1 cellular context compared by ENCODE assay signal in the genomic region with DNA sequence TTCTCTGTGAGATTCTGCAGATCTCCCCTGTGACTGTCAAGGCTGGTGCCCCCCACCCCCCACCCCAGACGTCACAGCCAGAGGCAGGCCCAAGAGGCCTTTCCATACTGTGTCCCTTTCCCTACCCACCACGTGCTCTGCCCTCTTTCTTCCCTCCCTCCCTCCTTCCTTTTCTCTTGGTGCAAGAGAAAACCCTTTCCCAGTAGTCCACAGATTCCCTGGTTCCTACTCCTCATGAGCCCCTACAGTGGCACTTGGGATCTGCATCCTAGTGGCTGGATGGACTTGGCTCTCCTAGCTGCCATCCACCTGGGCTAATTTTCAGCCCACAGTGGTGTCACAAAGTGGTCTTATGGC.
TF ChIP-seq lines count a peak whose summit lies in the region.

No MANE protein-coding gene starts in this region.

TF ChIP-seq in K562, 482 proteins besides CTCF, POLR2A, EP300 and RAD21:
- TF ChIP-seq, protein P1, sequence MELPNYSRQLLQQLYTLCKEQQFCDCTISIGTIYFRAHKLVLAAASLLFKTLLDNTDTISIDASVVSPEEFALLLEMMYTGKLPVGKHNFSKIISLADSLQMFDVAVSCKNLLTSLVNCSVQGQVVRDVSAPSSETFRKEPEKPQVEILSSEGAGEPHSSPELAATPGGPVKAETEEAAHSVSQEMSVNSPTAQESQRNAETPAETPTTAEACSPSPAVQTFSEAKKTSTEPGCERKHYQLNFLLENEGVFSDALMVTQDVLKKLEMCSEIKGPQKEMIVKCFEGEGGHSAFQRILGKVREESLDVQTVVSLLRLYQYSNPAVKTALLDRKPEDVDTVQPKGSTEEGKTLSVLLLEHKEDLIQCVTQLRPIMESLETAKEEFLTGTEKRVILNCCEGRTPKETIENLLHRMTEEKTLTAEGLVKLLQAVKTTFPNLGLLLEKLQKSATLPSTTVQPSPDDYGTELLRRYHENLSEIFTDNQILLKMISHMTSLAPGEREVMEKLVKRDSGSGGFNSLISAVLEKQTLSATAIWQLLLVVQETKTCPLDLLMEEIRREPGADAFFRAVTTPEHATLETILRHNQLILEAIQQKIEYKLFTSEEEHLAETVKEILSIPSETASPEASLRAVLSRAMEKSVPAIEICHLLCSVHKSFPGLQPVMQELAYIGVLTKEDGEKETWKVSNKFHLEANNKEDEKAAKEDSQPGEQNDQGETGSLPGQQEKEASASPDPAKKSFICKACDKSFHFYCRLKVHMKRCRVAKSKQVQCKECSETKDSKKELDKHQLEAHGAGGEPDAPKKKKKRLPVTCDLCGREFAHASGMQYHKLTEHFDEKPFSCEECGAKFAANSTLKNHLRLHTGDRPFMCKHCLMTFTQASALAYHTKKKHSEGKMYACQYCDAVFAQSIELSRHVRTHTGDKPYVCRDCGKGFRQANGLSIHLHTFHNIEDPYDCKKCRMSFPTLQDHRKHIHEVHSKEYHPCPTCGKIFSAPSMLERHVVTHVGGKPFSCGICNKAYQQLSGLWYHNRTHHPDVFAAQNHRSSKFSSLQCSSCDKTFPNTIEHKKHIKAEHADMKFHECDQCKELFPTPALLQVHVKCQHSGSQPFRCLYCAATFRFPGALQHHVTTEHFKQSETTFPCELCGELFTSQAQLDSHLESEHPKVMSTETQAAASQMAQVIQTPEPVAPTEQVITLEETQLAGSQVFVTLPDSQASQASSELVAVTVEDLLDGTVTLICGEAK (IDR thresholded peaks at IDR 0.05) = peak; percentile 78
- TF ChIP-seq, protein P1 (CRISPR knock-in tag; IDR thresholded peaks at IDR 0.05) = no peak
- TF ChIP-seq, protein P2, sequence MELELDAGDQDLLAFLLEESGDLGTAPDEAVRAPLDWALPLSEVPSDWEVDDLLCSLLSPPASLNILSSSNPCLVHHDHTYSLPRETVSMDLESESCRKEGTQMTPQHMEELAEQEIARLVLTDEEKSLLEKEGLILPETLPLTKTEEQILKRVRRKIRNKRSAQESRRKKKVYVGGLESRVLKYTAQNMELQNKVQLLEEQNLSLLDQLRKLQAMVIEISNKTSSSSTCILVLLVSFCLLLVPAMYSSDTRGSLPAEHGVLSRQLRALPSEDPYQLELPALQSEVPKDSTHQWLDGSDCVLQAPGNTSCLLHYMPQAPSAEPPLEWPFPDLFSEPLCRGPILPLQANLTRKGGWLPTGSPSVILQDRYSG (tag; conservative IDR thresholded peaks at IDR 0.05; ENCODE audit: low read depth) = 0 out of 2 replicates have a peak, but pooled peaks have one; percentile 14
- TF ChIP-seq GABPA (tag; conservative IDR thresholded peaks at IDR 0.05; ENCODE audit: low read depth) (peak; percentile 76), RBM39 (optimal IDR thresholded peaks at IDR 0.05; ENCODE audit: low read depth, low read length) (no peak), ZNF232 (CRISPR knock-in tag; IDR thresholded peaks at IDR 0.05) (no peak)
- TF ChIP-seq, protein P3, sequence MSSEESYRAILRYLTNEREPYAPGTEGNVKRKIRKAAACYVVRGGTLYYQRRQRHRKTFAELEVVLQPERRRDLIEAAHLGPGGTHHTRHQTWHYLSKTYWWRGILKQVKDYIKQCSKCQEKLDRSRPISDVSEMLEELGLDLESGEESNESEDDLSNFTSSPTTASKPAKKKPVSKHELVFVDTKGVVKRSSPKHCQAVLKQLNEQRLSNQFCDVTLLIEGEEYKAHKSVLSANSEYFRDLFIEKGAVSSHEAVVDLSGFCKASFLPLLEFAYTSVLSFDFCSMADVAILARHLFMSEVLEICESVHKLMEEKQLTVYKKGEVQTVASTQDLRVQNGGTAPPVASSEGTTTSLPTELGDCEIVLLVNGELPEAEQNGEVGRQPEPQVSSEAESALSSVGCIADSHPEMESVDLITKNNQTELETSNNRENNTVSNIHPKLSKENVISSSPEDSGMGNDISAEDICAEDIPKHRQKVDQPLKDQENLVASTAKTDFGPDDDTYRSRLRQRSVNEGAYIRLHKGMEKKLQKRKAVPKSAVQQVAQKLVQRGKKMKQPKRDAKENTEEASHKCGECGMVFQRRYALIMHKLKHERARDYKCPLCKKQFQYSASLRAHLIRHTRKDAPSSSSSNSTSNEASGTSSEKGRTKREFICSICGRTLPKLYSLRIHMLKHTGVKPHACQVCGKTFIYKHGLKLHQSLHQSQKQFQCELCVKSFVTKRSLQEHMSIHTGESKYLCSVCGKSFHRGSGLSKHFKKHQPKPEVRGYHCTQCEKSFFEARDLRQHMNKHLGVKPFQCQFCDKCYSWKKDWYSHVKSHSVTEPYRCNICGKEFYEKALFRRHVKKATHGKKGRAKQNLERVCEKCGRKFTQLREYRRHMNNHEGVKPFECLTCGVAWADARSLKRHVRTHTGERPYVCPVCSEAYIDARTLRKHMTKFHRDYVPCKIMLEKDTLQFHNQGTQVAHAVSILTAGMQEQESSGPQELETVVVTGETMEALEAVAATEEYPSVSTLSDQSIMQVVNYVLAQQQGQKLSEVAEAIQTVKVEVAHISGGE (CRISPR knock-in tag; IDR thresholded peaks at IDR 0.05) = peak in 1 of 3 experiments; percentile 92; a peak in 2 of 6 replicates
- TF ChIP-seq, protein P4, sequence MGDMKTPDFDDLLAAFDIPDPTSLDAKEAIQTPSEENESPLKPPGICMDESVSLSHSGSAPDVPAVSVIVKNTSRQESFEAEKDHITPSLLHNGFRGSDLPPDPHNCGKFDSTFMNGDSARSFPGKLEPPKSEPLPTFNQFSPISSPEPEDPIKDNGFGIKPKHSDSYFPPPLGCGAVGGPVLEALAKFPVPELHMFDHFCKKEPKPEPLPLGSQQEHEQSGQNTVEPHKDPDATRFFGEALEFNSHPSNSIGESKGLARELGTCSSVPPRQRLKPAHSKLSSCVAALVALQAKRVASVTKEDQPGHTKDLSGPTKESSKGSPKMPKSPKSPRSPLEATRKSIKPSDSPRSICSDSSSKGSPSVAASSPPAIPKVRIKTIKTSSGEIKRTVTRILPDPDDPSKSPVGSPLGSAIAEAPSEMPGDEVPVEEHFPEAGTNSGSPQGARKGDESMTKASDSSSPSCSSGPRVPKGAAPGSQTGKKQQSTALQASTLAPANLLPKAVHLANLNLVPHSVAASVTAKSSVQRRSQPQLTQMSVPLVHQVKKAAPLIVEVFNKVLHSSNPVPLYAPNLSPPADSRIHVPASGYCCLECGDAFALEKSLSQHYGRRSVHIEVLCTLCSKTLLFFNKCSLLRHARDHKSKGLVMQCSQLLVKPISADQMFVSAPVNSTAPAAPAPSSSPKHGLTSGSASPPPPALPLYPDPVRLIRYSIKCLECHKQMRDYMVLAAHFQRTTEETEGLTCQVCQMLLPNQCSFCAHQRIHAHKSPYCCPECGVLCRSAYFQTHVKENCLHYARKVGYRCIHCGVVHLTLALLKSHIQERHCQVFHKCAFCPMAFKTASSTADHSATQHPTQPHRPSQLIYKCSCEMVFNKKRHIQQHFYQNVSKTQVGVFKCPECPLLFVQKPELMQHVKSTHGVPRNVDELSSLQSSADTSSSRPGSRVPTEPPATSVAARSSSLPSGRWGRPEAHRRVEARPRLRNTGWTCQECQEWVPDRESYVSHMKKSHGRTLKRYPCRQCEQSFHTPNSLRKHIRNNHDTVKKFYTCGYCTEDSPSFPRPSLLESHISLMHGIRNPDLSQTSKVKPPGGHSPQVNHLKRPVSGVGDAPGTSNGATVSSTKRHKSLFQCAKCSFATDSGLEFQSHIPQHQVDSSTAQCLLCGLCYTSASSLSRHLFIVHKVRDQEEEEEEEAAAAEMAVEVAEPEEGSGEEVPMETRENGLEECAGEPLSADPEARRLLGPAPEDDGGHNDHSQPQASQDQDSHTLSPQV (IDR thresholded peaks at IDR 0.05) = 0 out of 2 replicates have a peak, but pooled peaks have one; percentile 25
- TF ChIP-seq, protein P5, sequence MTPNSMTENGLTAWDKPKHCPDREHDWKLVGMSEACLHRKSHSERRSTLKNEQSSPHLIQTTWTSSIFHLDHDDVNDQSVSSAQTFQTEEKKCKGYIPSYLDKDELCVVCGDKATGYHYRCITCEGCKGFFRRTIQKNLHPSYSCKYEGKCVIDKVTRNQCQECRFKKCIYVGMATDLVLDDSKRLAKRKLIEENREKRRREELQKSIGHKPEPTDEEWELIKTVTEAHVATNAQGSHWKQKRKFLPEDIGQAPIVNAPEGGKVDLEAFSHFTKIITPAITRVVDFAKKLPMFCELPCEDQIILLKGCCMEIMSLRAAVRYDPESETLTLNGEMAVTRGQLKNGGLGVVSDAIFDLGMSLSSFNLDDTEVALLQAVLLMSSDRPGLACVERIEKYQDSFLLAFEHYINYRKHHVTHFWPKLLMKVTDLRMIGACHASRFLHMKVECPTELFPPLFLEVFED (CRISPR knock-in tag; conservative IDR thresholded peaks at IDR 0.05) = no peak
